16 cellular contexts compared by ENCODE assay signal in the genomic region with DNA sequence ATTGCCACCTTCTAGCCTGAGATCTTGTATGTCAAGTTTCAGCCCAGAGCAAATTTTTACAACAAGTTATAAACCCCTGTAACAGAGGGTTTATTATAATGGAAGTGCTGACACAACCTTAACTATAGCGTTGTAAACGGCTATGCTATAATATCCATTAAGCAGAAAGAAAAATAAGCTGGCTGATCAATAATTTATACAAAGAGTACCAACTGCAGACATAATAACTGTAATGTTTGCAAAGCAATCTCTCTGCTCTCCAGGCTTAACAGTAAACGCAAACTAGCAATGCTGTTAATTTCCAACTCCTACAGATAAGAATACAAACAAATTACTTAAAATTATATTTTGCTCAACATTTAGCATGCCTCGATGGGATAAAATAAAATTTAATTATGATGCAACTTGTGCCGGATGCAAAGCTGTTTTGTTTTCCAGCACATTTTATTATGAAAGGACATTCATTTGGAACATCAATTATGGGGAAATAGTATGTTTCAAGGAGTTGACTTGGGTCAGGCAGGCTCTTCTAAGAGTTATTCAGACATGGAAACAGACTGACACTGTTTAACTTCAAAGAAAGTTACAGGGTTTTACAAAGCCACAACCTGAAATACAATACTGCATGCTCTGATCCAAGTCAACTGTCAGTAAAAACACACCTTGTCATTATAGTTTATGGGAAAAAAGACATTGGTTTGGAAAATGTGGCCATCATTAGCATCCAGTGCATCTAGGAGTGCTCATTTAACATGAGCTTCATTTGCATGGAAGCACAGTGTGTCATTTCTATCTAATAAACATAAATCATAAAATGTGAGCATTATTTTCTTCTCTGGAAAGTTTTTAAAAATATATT. TPM values are rescaled to one million over a fixed set of nuclear protein-coding genes. Genes with fewer than 3 reads are reported as not detected.
"Had no signal": no experiment of that assay in that cellular context is flagged by ENCODE, and none has a peak within 500 bp of the region (broad histone marks: within the 10 kb centered on the region; RNA-seq: fewer than 3 reads in every experiment).

No MANE protein-coding gene starts in this region.

- H3K4me3 Mint-ChIP-seq: activated CD4-positive, alpha-beta T cell treated with anti-CD3 and anti-CD28 coated beads for 36 hours; activated CD8-positive, alpha-beta T cell treated with anti-CD3 and anti-CD28 coated beads for 36 hours; activated naive CD8-positive, alpha-beta T cell treated with anti-CD3 and anti-CD28 coated beads, Interleukin-2, amount 10 ng/mL, durations not matched to agents 7 days and 5 days; immature natural killer cell; naive thymus-derived CD4-positive, alpha-beta T cell; stimulated activated naive CD8-positive, alpha-beta T cell treated with anti-CD3 and anti-CD28 coated beads, Interleukin-15, Interleukin-2, amounts not matched to agents 100 ng/mL and 50 ng/mL, for 24 hours had no signal

- H3K4me3 ChIP-seq: dorsolateral prefrontal cortex had no signal

- H3K9me3 Mint-ChIP-seq: activated CD8-positive, alpha-beta T cell treated with anti-CD3 and anti-CD28 coated beads for 36 hours; activated naive CD8-positive, alpha-beta T cell treated with anti-CD3 and anti-CD28 coated beads, Interleukin-2, amount 10 ng/mL, durations not matched to agents 7 days and 5 days; stimulated activated naive CD8-positive, alpha-beta T cell treated with anti-CD3 and anti-CD28 coated beads, Interleukin-15, Interleukin-2, amounts not matched to agents 100 ng/mL and 50 ng/mL, for 24 hours had no signal

- ATAC-seq: activated CD4-positive, alpha-beta T cell treated with anti-CD3 and anti-CD28 coated beads for 36 hours; activated CD8-positive, alpha-beta T cell treated with anti-CD3 and anti-CD28 coated beads for 36 hours; esophagus mucosa; naive thymus-derived CD4-positive, alpha-beta T cell had no signal

- H3K27ac Mint-ChIP-seq: activated CD4-positive, alpha-beta T cell treated with anti-CD3 and anti-CD28 coated beads for 36 hours; activated CD8-positive, alpha-beta T cell treated with anti-CD3 and anti-CD28 coated beads for 36 hours; activated naive CD8-positive, alpha-beta T cell treated with anti-CD3 and anti-CD28 coated beads, Interleukin-2, amount 10 ng/mL, durations not matched to agents 7 days and 5 days; immature natural killer cell; naive thymus-derived CD4-positive, alpha-beta T cell; stimulated activated naive CD8-positive, alpha-beta T cell treated with anti-CD3 and anti-CD28 coated beads, Interleukin-15, Interleukin-2, amounts not matched to agents 100 ng/mL and 50 ng/mL, for 24 hours had no signal

- H3K9me3 ChIP-seq: neutrophil had no signal

- DNase-seq: activated CD4-positive, alpha-beta T cell treated with anti-CD3 and anti-CD28 coated beads for 36 hours; activated CD8-positive, alpha-beta memory T cell treated with anti-CD3 and anti-CD28 coated beads, Interleukin-2, amount 50 U/mL, for 4 hours; activated CD8-positive, alpha-beta T cell treated with anti-CD3 and anti-CD28 coated beads for 36 hours; activated naive CD8-positive, alpha-beta T cell treated with anti-CD3 and anti-CD28 coated beads, Interleukin-2, amount 10 ng/mL, durations not matched to agents 7 days and 5 days; aorta; dorsolateral prefrontal cortex; immature natural killer cell; naive thymus-derived CD4-positive, alpha-beta T cell; retina; stimulated activated CD4-positive, alpha-beta T cell treated with anti-CD3 and anti-CD28 coated beads, Interleukin-15, amount 100 ng/mL, for 24 hours; stimulated activated CD4-positive, alpha-beta T cell treated with anti-CD3 and anti-CD28 coated beads, Interleukin-4, amount 100 ng/mL, for 24 hours; WERI-Rb-1 had no signal

- H3K36me3 ChIP-seq: neutrophil, WERI-Rb-1 had no signal

- H3K4me1 Mint-ChIP-seq: activated naive CD8-positive, alpha-beta T cell treated with anti-CD3 and anti-CD28 coated beads, Interleukin-2, amount 10 ng/mL, durations not matched to agents 7 days and 5 days; immature natural killer cell had no signal

- H3K27ac ChIP-seq: dorsolateral prefrontal cortex, neutrophil, WERI-Rb-1 had no signal

- H3K36me3 Mint-ChIP-seq: activated naive CD8-positive, alpha-beta T cell treated with anti-CD3 and anti-CD28 coated beads, Interleukin-2, amount 10 ng/mL, durations not matched to agents 7 days and 5 days; immature natural killer cell; naive thymus-derived CD4-positive, alpha-beta T cell had no signal

RNA-seq across cellular contexts. Expression of a gene that starts 6.6 kb away (rescaled TPM):
- total RNA-seq: activated CD8-positive, alpha-beta T cell treated with anti-CD3 and anti-CD28 coated beads for 36 hours; activated naive CD8-positive, alpha-beta T cell treated with anti-CD3 and anti-CD28 coated beads, Interleukin-2, amount 10 ng/mL, durations not matched to agents 7 days and 5 days; bronchial epithelial cell had no signal
